In genomic region chr1:605279-605678, GRCh38 we compare ENCODE assay signal across 8 cellular contexts.
DNase-seq lines count a peak whose midpoint lies in the region; ATAC-seq and TF ChIP-seq lines count a peak whose summit lies in the region.
"Not testable (repeated sequence)": the region's sequence is repeated elsewhere in the genome, so short reads cannot be mapped to it uniquely, and the experiment has no call there.

No MANE protein-coding gene starts in this region.

- CTCF ChIA-PET in MCF 10A (lab: Yijun Ruan, JAX): not testable (repeated sequence)

- H3K9me3 ChIP-seq in CD4-positive, CD25-positive, alpha-beta regulatory T cell (ENCODE audit: control insufficient read depth in 2 of 2, low read length in 2 of 2); T-helper 17 cell (ENCODE audit: control insufficient read depth, low read length, poor library complexity, severe bottlenecking); left ventricle myocardium inferior (replicated peaks): not testable (repeated sequence)

- not testable (repeated sequence) for H3K4me1 Mint-ChIP-seq in CD4-positive, CD25-positive, alpha-beta regulatory T cell; T-helper 17 cell; MCF 10A (ENCODE audit: insufficient read depth, unreplicated experiment)

- TF ChIP-seq CTCF in MCF 10A (IDR thresholded peaks at IDR 0.05; ENCODE audit: unreplicated experiment); left ventricle myocardium inferior (IDR thresholded peaks at IDR 0.05; ENCODE audit: borderline replicate concordance): not testable (repeated sequence)

- ATAC-seq in CD4-positive, CD25-positive, alpha-beta regulatory T cell (ENCODE audit: low read depth in 2 of 2); T-helper 17 cell; sciatic nerve: not testable (repeated sequence)

- not testable (repeated sequence) for H3K9me3 Mint-ChIP-seq in CD4-positive, CD25-positive, alpha-beta regulatory T cell; MCF 10A (ENCODE audit: unreplicated experiment)

- H3K4me3 ChIP-seq in CD4-positive, CD25-positive, alpha-beta regulatory T cell (ENCODE audit: low read depth, low read length); left ventricle myocardium inferior: not testable (repeated sequence)

- not testable (repeated sequence) for H3K36me3 Mint-ChIP-seq in CD4-positive, CD25-positive, alpha-beta regulatory T cell; T-helper 17 cell (ENCODE audit: low read depth); MCF 10A (ENCODE audit: insufficient read depth, unreplicated experiment)

- POLR2A ChIA-PET in MCF 10A (lab: Yijun Ruan, JAX): not testable (repeated sequence)

- H3K36me3 ChIP-seq in CD4-positive, CD25-positive, alpha-beta regulatory T cell (ENCODE audit: control insufficient read depth, insufficient read depth, low read length); left ventricle myocardium inferior: not testable (repeated sequence)

- not testable (repeated sequence) for H3K27me3 Mint-ChIP-seq in CD4-positive, CD25-positive, alpha-beta regulatory T cell; T-helper 17 cell; MCF 10A (ENCODE audit: insufficient read depth, unreplicated experiment)

- H3K27ac ChIP-seq in CD4-positive, CD25-positive, alpha-beta regulatory T cell (ENCODE audit: insufficient read depth, low read length, poor library complexity, severe bottlenecking); left ventricle myocardium inferior (replicated peaks): not testable (repeated sequence)

- BruUV-seq in MCF 10A (replicated peaks; lab: Mats Ljungman, UMichigan): not testable (repeated sequence)

- intact Hi-C loops in MCF 10A (cut with micrococcal nuclease); left ventricle myocardium inferior (cut with micrococcal nuclease); sciatic nerve (cut with DNase I): not testable (repeated sequence)

- not testable (repeated sequence) for H3K4me1 ChIP-seq in CD4-positive, CD25-positive, alpha-beta regulatory T cell (ENCODE audit: control insufficient read depth, insufficient read depth, low read length, poor library complexity, severe bottlenecking); left ventricle myocardium inferior

- not testable (repeated sequence) for H3K27me3 ChIP-seq in CD4-positive, CD25-positive, alpha-beta regulatory T cell (ENCODE audit: control insufficient read depth, insufficient read depth, low read length); left ventricle myocardium inferior (ENCODE audit: low read depth)

- peak overlapping the region in 2 of 4 donors; percentile 29 to 31 for H3K4me3 Mint-ChIP-seq in CD4-positive, CD25-positive, alpha-beta regulatory T cell
- peak overlapping the region; percentile 15 for H3K4me3 Mint-ChIP-seq in T-helper 17 cell
- peak overlapping the region; percentile 64 for H3K4me3 Mint-ChIP-seq in MCF 10A (ENCODE audit: unreplicated experiment)

- DNase-seq in CD4-positive, CD25-positive, alpha-beta regulatory T cell: peak in 2 of 3 donors; percentile 1 to 6
- DNase-seq in T-helper 17 cell (peak in 2 of 3 donors; percentile 6 to 8), left ventricle myocardium inferior (peak; percentile 16), sciatic nerve (ENCODE audit: low spot score) (peak; percentile 54)
- peak; percentile 77 for DNase-seq in activated CD8-positive, alpha-beta memory T cell treated with anti-CD3 and anti-CD28 coated beads for 24 hours
- peak; percentile 5 for DNase-seq in activated effector memory CD4-positive, alpha-beta T cell treated with Interleukin-2 at 50 U/mL for 16 hours
- not testable (repeated sequence) for DNase-seq in MCF 10A (ENCODE audit: unreplicated experiment)
- peak; percentile 24 for DNase-seq in stimulated activated CD8-positive, alpha-beta memory T cell treated with anti-CD3 and anti-CD28 coated beads, Interleukin-4, amount 100 ng/mL, for 48 hours

- H3K27ac Mint-ChIP-seq in CD4-positive, CD25-positive, alpha-beta regulatory T cell; T-helper 17 cell; MCF 10A (ENCODE audit: low read depth, unreplicated experiment): not testable (repeated sequence)
